ENCODE assay signal across 10 cellular contexts in the genomic region with DNA sequence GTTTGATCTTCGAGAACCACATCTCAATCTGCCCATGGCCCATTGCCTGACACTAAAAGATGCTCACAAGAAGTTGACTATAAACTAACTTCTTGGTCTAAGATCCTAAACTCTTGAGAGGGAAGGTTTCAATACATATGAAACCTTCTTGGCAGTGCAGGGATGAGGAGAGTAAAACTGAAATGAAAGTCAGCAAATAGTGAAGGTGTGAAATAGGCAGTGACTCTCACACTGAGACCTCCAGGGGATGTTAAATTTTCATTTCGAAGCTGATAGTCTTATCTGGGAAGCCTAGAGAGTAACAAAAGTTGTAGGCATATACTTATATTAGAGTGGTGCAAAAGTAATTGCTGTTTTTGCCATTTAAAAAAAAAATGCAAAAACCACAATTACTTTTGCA. TPM values are rescaled to one million over a fixed set of nuclear protein-coding genes. Genes with fewer than 3 reads are reported as not detected.
DNase-seq lines count a peak whose midpoint lies in the region; ATAC-seq and TF ChIP-seq lines count a peak whose summit lies in the region.
"Had no signal": no experiment of that assay in that cellular context is flagged by ENCODE, and none has a peak within 500 bp of the region (broad histone marks: within the 10 kb centered on the region; RNA-seq: fewer than 3 reads in every experiment).

No MANE protein-coding gene starts in this region.

- peaks cover 5% of the 10 kb centered on the region; the same call in 1 of the 2 replicates for H3K4me1 ChIP-seq in Caco-2
- H3K4me1 ChIP-seq in Karpas-422 (ENCODE audit: low read length), result peaks cover 14% of the 10 kb centered on the region
- H3K4me1 ChIP-seq in psoas muscle, result peaks cover 29% of the 10 kb centered on the region
- peaks cover 6% of the 10 kb centered on the region for H3K4me1 ChIP-seq in HAP-1

- CTCF ChIA-PET in Caco-2 (lab: Charles Lee), result interaction anchor here (0.9 kb wide), 1 partner anchor 172 kb away, joined by 6 read pairs; a partner anchor contains a TSS

- H3K9me3 ChIP-seq in Caco-2 (no peaks in the 10 kb centered on the region), Karpas-422 (ENCODE audit: low read length) (no peaks in the 10 kb centered on the region), psoas muscle (no peaks in the 10 kb centered on the region), HAP-1 (no peaks in the 10 kb centered on the region)
- H3K9me3 ChIP-seq: mucosa of descending colon had no signal

- BruUV-seq in Caco-2 (replicated peaks; lab: Mats Ljungman, UMichigan), result no TSS peak

- H3K27ac ChIP-seq in Karpas-422 (ENCODE audit: low read length), result no peak overlapping the region
- peak overlapping the region; percentile 100 for H3K27ac ChIP-seq in psoas muscle

- TF ChIP-seq CTCF in Caco-2 (IDR thresholded peaks at IDR 0.05; ENCODE audit: insufficient read depth in 1 of 2, low read depth in 1 of 2, low read length in 1 of 2, severe bottlenecking in 1 of 2, unreplicated experiment in 1 of 2) (no peak), psoas muscle (IDR thresholded peaks at IDR 0.05) (no peak)

- no peak overlapping the region; the same call in 1 of the 2 replicates for H3K4me3 ChIP-seq in Caco-2 (ENCODE audit: low read depth, low read length)
- no peak overlapping the region for H3K4me3 ChIP-seq in Karpas-422 (ENCODE audit: low read length)
- no peak overlapping the region for H3K4me3 ChIP-seq in psoas muscle
- no peak overlapping the region for H3K4me3 ChIP-seq in HAP-1

- H3K9ac ChIP-seq in Karpas-422 (ENCODE audit: low read length), result no peak overlapping the region

- in situ Hi-C loops in HAP-1 (cut with MboI; ENCODE audit: low sequenced_read_pairs), result no loop called here

- H3K36me3 Mint-ChIP-seq in Caco-2 (ENCODE audit: insufficient read depth, unreplicated experiment), result peaks cover 18% of the 10 kb centered on the region
- peaks cover 14% of the 10 kb centered on the region for H3K36me3 Mint-ChIP-seq in dendritic cell treated with granulocyte-macrophage colony-stimulating factor and Interleukin-4, amounts not matched to agents 40 ng/mL and 50 ng/mL, for 4 days (ENCODE audit: low read depth)

- H3K4me3 Mint-ChIP-seq in Caco-2 (ENCODE audit: unreplicated experiment), result peak overlapping the region; percentile 99
- no peak overlapping the region for H3K4me3 Mint-ChIP-seq in dendritic cell treated with granulocyte-macrophage colony-stimulating factor and Interleukin-4, amounts not matched to agents 40 ng/mL and 50 ng/mL, for 4 days

- ATAC-seq in psoas muscle (no peak), GM21723 (IDR thresholded peaks at IDR 0.05; ENCODE audit: unreplicated experiment) (no peak)

- peak overlapping the region; percentile 75 for H3K4me2 ChIP-seq in Karpas-422 (ENCODE audit: low read depth, low read length, poor library complexity, severe bottlenecking)

- H3K9me3 Mint-ChIP-seq in Caco-2 (ENCODE audit: unreplicated experiment), result no peaks in the 10 kb centered on the region
- no peaks in the 10 kb centered on the region for H3K9me3 Mint-ChIP-seq in dendritic cell treated with granulocyte-macrophage colony-stimulating factor and Interleukin-4, amounts not matched to agents 40 ng/mL and 50 ng/mL, for 4 days

- peak overlapping the region; percentile 100 for H3K27ac Mint-ChIP-seq in Caco-2 (ENCODE audit: unreplicated experiment)
- H3K27ac Mint-ChIP-seq in dendritic cell treated with granulocyte-macrophage colony-stimulating factor and Interleukin-4, amounts not matched to agents 40 ng/mL and 50 ng/mL, for 4 days, result peak overlapping the region; percentile 3

- H3K27me3 ChIP-seq in Caco-2 (replicated peaks; ENCODE audit: control insufficient read depth, insufficient read depth, low read length), result no peaks in the 10 kb centered on the region
- no peaks in the 10 kb centered on the region for H3K27me3 ChIP-seq in Karpas-422 (ENCODE audit: low read length)
- no peaks in the 10 kb centered on the region for H3K27me3 ChIP-seq in psoas muscle (ENCODE audit: insufficient read depth in 3 of 3, low read length in 2 of 3)
- H3K27me3 ChIP-seq in HAP-1 (ENCODE audit: low read depth), result no peaks in the 10 kb centered on the region

- no peak overlapping the region for H2AFZ ChIP-seq in Karpas-422 (ENCODE audit: low read length)

- no peaks in the 10 kb centered on the region for H3K27me3 Mint-ChIP-seq in Caco-2 (ENCODE audit: insufficient read depth, unreplicated experiment)
- H3K27me3 Mint-ChIP-seq in dendritic cell treated with granulocyte-macrophage colony-stimulating factor and Interleukin-4, amounts not matched to agents 40 ng/mL and 50 ng/mL, for 4 days, result peaks cover 2% of the 10 kb centered on the region

- intact Hi-C loops in Caco-2 (cut with micrococcal nuclease; ENCODE audit: unreplicated experiment) (loop anchor here (2.0 kb wide), 1 partner anchor 177 kb away; no protein-coding TSS in a partner anchor), psoas muscle (cut with DNase I) (loop anchor here in 1 of 2 donors (5.0 kb wide), 1 partner anchor 173 kb away; a partner anchor contains a TSS)
- intact Hi-C loops in dendritic cell treated with granulocyte-macrophage colony-stimulating factor and Interleukin-4, amounts not matched to agents 40 ng/mL and 50 ng/mL, for 4 days (cut with micrococcal nuclease), result no loop called here

- no peaks in the 10 kb centered on the region for H3K36me3 ChIP-seq in Caco-2 (ENCODE audit: control insufficient read depth, insufficient read depth, low read length)
- H3K36me3 ChIP-seq in Karpas-422 (ENCODE audit: insufficient read depth, low read length), result no peaks in the 10 kb centered on the region
- no peaks in the 10 kb centered on the region for H3K36me3 ChIP-seq in psoas muscle (ENCODE audit: insufficient read depth in 1 of 2, low read depth in 1 of 2)
- H3K36me3 ChIP-seq in HAP-1 (replicated peaks), result 0 out of 2 replicates have a peak, but pooled peaks cover 3% of the 10 kb centered on the region

- no peak for DNase-seq in Caco-2
- no peak for DNase-seq in Karpas-422
- DNase-seq in psoas muscle, result no peak
- DNase-seq in HAP-1 (ENCODE audit: low spot score in 2 of 2), result no peak
- no peak for DNase-seq in DMS79 (lab: John Stamatoyannopoulos, UW)
- DNase-seq: effector CD8-positive, alpha-beta T cell; mucosa of descending colon; NCI-H345 had no signal

- no peaks in the 10 kb centered on the region for H3K79me2 ChIP-seq in Karpas-422 (ENCODE audit: low read length)

- POLR2A ChIA-PET in Caco-2 (lab: Charles Lee), result interaction anchor here (0.6 to 0.7 kb wide), 3 partner anchors 45 to 344 kb away, joined by 3 to 9 read pairs (median 4); a partner anchor contains a TSS

- WGBS in psoas muscle, 3 donors, result 93 to 96% (median 96%) methylated on average over 2 of the region's 2 CpGs

- no peaks in the 10 kb centered on the region for H3K9me2 ChIP-seq in Karpas-422 (replicated peaks; ENCODE audit: insufficient read depth, low read length)

- H4K20me1 ChIP-seq in Karpas-422 (ENCODE audit: insufficient read depth, low read depth, low read length), result no peaks in the 10 kb centered on the region

- peaks cover 11% of the 10 kb centered on the region for H3K4me1 Mint-ChIP-seq in Caco-2 (ENCODE audit: low read depth, unreplicated experiment)
- H3K4me1 Mint-ChIP-seq in dendritic cell treated with granulocyte-macrophage colony-stimulating factor and Interleukin-4, amounts not matched to agents 40 ng/mL and 50 ng/mL, for 4 days (ENCODE audit: low read depth), result peaks cover 35% of the 10 kb centered on the region

RNA-seq across cellular contexts. Expression of a gene that starts 1.0 kb away (rescaled TPM):
- total RNA-seq in Caco-2 (2022) (93.5 and 102 TPM in 2 replicates), psoas muscle (100 to 1,000 TPM; 193 to 408 (median 285) TPM)
- total RNA-seq in Karpas-422 (2014; rRNA removed; shearing (Covaris generic); ENCODE audit: low replicate concordance), result 17.8 and 28.5 TPM in 2 replicates
- polyA plus RNA-seq in psoas muscle, result 100 to 1,000 TPM; 217 to 601 (median 297) TPM

RNA-seq across cellular contexts. Expression of a gene that starts 48.3 kb away (rescaled TPM):
- total RNA-seq in Caco-2 (2022), result 3.7 TPM in 2 replicates
- total RNA-seq in Karpas-422 (2014; rRNA removed; shearing (Covaris generic); ENCODE audit: low replicate concordance), result 2.5 and 3.9 TPM in 2 replicates
- 10 to 100 TPM in 2 of 4 donors, 1 to 10 TPM in 2; 5.1 to 11.6 (median 9.3) TPM for total RNA-seq in psoas muscle
- polyA plus RNA-seq in psoas muscle, result 1 to 10 TPM; 3.5 to 6.8 (median 3.6) TPM
